In the genomic region with DNA sequence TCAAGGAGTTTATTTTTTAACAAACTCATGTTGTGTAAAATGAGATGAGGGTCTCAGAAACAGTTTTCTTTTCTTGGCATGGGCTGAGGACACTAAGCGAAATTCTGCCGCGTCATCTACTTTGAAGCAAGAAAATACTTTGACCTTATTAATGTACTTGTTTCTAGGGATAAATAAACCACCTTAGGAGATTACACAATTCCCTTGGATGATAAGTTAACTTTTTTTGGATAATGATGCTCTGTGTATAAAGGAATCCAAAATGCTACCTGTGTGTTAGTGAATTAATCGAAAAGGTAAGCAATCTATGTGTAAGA, we compare ENCODE assay signal across 2 cellular contexts.
TF ChIP-seq lines count a peak whose summit lies in the region.

No MANE protein-coding gene starts in this region.

TF ChIP-seq in HepG2, 621 proteins besides CTCF, POLR2A, EP300 and RAD21:
- TF ChIP-seq MAFK (conservative IDR thresholded peaks at IDR 0.05 in 1 of 2, IDR thresholded peaks at IDR 0.05 in 1 of 2; ENCODE audit: low read length in 2 of 2) (peak; percentile 55 to 66; a peak in 3 of 4 replicates), ZNF724P (CRISPR knock-in tag; IDR thresholded peaks at IDR 0.05; ENCODE audit: borderline replicate concordance) (no peak), MAFF (IDR thresholded peaks at IDR 0.05; ENCODE audit: low read depth, low read length) (peak; percentile 43; the same call in 1 of the 2 replicates), RNF2 (conservative IDR thresholded peaks at IDR 0.05; ENCODE audit: low read depth) (no peak)
- TF ChIP-seq, protein P1, sequence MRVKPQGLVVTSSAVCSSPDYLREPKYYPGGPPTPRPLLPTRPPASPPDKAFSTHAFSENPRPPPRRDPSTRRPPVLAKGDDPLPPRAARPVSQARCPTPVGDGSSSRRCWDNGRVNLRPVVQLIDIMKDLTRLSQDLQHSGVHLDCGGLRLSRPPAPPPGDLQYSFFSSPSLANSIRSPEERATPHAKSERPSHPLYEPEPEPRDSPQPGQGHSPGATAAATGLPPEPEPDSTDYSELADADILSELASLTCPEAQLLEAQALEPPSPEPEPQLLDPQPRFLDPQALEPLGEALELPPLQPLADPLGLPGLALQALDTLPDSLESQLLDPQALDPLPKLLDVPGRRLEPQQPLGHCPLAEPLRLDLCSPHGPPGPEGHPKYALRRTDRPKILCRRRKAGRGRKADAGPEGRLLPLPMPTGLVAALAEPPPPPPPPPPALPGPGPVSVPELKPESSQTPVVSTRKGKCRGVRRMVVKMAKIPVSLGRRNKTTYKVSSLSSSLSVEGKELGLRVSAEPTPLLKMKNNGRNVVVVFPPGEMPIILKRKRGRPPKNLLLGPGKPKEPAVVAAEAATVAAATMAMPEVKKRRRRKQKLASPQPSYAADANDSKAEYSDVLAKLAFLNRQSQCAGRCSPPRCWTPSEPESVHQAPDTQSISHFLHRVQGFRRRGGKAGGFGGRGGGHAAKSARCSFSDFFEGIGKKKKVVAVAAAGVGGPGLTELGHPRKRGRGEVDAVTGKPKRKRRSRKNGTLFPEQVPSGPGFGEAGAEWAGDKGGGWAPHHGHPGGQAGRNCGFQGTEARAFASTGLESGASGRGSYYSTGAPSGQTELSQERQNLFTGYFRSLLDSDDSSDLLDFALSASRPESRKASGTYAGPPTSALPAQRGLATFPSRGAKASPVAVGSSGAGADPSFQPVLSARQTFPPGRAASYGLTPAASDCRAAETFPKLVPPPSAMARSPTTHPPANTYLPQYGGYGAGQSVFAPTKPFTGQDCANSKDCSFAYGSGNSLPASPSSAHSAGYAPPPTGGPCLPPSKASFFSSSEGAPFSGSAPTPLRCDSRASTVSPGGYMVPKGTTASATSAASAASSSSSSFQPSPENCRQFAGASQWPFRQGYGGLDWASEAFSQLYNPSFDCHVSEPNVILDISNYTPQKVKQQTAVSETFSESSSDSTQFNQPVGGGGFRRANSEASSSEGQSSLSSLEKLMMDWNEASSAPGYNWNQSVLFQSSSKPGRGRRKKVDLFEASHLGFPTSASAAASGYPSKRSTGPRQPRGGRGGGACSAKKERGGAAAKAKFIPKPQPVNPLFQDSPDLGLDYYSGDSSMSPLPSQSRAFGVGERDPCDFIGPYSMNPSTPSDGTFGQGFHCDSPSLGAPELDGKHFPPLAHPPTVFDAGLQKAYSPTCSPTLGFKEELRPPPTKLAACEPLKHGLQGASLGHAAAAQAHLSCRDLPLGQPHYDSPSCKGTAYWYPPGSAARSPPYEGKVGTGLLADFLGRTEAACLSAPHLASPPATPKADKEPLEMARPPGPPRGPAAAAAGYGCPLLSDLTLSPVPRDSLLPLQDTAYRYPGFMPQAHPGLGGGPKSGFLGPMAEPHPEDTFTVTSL (CRISPR knock-in tag; IDR thresholded peaks at IDR 0.05; ENCODE audit: borderline replicate concordance) = no peak

TF ChIP-seq in H1, 55 proteins besides CTCF, POLR2A, EP300 and RAD21:
- TF ChIP-seq MAFK (IDR thresholded peaks at IDR 0.05; ENCODE audit: low read depth, low read length) = peak; percentile 36; the same call in 1 of the 2 replicates
- TF ChIP-seq, protein P2, sequence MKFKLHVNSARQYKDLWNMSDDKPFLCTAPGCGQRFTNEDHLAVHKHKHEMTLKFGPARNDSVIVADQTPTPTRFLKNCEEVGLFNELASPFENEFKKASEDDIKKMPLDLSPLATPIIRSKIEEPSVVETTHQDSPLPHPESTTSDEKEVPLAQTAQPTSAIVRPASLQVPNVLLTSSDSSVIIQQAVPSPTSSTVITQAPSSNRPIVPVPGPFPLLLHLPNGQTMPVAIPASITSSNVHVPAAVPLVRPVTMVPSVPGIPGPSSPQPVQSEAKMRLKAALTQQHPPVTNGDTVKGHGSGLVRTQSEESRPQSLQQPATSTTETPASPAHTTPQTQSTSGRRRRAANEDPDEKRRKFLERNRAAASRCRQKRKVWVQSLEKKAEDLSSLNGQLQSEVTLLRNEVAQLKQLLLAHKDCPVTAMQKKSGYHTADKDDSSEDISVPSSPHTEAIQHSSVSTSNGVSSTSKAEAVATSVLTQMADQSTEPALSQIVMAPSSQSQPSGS (IDR thresholded peaks at IDR 0.05; ENCODE audit: low read length) = no peak
